In genomic region chr1:148901150-148901952, GRCh38 we compare ENCODE assay signal across 7 cellular contexts. TPM values are rescaled to one million over a fixed set of nuclear protein-coding genes. Genes with fewer than 3 reads are reported as not detected.
A peak's percentile ranks its signal among the peaks of the same experiment; 100 is the strongest.
DNase-seq lines count a peak whose midpoint lies in the region; ATAC-seq and TF ChIP-seq lines count a peak whose summit lies in the region.
"Not testable (repeated sequence)": the region's sequence is repeated elsewhere in the genome, so short reads cannot be mapped to it uniquely, and the experiment has no call there.

No MANE protein-coding gene starts in this region.

- not testable (repeated sequence) for H3K4me3 ChIP-seq in endodermal cell (ENCODE audit: low read length); naive thymus-derived CD4-positive, alpha-beta T cell (ENCODE audit: low read length); skeletal muscle tissue (ENCODE audit: low read length in 3 of 3)

- not testable (repeated sequence) for H4K8ac ChIP-seq in H9 (replicated peaks; ENCODE audit: insufficient read length, low read depth, low read length)

- H3K9me3 Mint-ChIP-seq in H9; activated B cell treated with CpG ODN at 0.5 μM for 24 hours; activated naive CD4-positive, alpha-beta T cell treated with anti-CD3 and anti-CD28 coated beads, Interleukin-2, amount 50 U/mL, for 72 hours; endodermal cell; naive thymus-derived CD4-positive, alpha-beta T cell: not testable (repeated sequence)

- H3K27me3 ChIP-seq in H9 (ENCODE audit: insufficient read depth, low read length); endodermal cell (ENCODE audit: control insufficient read depth, insufficient read depth, low read length, poor library complexity, severe bottlenecking); naive thymus-derived CD4-positive, alpha-beta T cell (ENCODE audit: control insufficient read depth in 2 of 2, insufficient read depth in 2 of 2, low read length in 2 of 2); skeletal muscle tissue (ENCODE audit: control insufficient read depth in 3 of 3, insufficient read depth in 3 of 3, low read length in 3 of 3): not testable (repeated sequence)

- peak overlapping the region; percentile 68 to 83 (median 82); a peak in 4 of 7 replicates for H3K27ac Mint-ChIP-seq in H9
- not testable (repeated sequence) for H3K27ac Mint-ChIP-seq in activated B cell treated with CpG ODN at 0.5 μM for 24 hours; activated naive CD4-positive, alpha-beta T cell treated with anti-CD3 and anti-CD28 coated beads, Interleukin-2, amount 50 U/mL, for 72 hours
- peak overlapping the region; percentile 85 for H3K27ac Mint-ChIP-seq in endodermal cell
- H3K27ac Mint-ChIP-seq in naive thymus-derived CD4-positive, alpha-beta T cell = peak overlapping the region in 1 of 9 donors; percentile 69

- not testable (repeated sequence) for H3K4me3 Mint-ChIP-seq in H9, activated B cell treated with CpG ODN at 0.5 μM for 24 hours, endodermal cell
- H3K4me3 Mint-ChIP-seq in naive thymus-derived CD4-positive, alpha-beta T cell = peak overlapping the region in 2 of 10 donors; percentile 37 to 39

- not testable (repeated sequence) for H2BK5ac ChIP-seq in H9 (ENCODE audit: insufficient read length, low read length)

- H2BK120ac ChIP-seq in H9 (ENCODE audit: low read depth, low read length, poor library complexity, severe bottlenecking) = not testable (repeated sequence)

- H3K14ac ChIP-seq in H9 (ENCODE audit: insufficient read depth, low read length) = not testable (repeated sequence)

- CTCF ChIA-PET in activated B cell treated with CpG ODN at 0.5 μM for 24 hours (lab: Charles Lee); naive thymus-derived CD4-positive, alpha-beta T cell (lab: Charles Lee): not testable (repeated sequence)

- H4K5ac ChIP-seq in H9 (ENCODE audit: insufficient read length, low read depth, low read length) = not testable (repeated sequence)

- not testable (repeated sequence) for H3K4me1 Mint-ChIP-seq in H9; activated B cell treated with CpG ODN at 0.5 μM for 24 hours; endodermal cell; naive thymus-derived CD4-positive, alpha-beta T cell

- not testable (repeated sequence) for H3K23ac ChIP-seq in H9 (ENCODE audit: insufficient read length, low read depth, low read length)

- not testable (repeated sequence) for H3T11ph ChIP-seq in H9 (ENCODE audit: low read length)

- not testable (repeated sequence) for H3K4ac ChIP-seq in H9 (ENCODE audit: low read depth, low read length)

- H3K9me3 ChIP-seq in H9 (ENCODE audit: control insufficient read depth, low read depth, low read length); endodermal cell (ENCODE audit: control insufficient read depth, low read length); naive thymus-derived CD4-positive, alpha-beta T cell (ENCODE audit: control insufficient read depth in 2 of 3, low read length in 3 of 3); skeletal muscle tissue (ENCODE audit: control insufficient read depth in 3 of 3, low read length in 3 of 3): not testable (repeated sequence)

- H3K23me2 ChIP-seq in H9 (ENCODE audit: insufficient read length, low read depth, low read length, poor library complexity, severe bottlenecking) = not testable (repeated sequence)

- not testable (repeated sequence) for H3K36me3 Mint-ChIP-seq in H9 (ENCODE audit: insufficient read depth in 1 of 3, low read depth in 3 of 3); activated B cell treated with CpG ODN at 0.5 μM for 24 hours (ENCODE audit: low read depth); activated naive CD4-positive, alpha-beta T cell treated with anti-CD3 and anti-CD28 coated beads, Interleukin-2, amount 50 U/mL, for 72 hours; endodermal cell (ENCODE audit: low read depth); naive thymus-derived CD4-positive, alpha-beta T cell

- not testable (repeated sequence) for DNase-seq in H9; activated B cell treated with CpG ODN at 0.5 μM for 24 hours; activated naive CD4-positive, alpha-beta T cell treated with anti-CD3 and anti-CD28 coated beads, Interleukin-2, amount 50 U/mL, for 72 hours (ENCODE audit: low spot score in 2 of 2); endodermal cell; left ventricle myocardium superior; naive thymus-derived CD4-positive, alpha-beta T cell

- H3K27ac ChIP-seq in H9 (ENCODE audit: insufficient read length, low read depth, low read length); endodermal cell (ENCODE audit: low read depth, low read length); naive thymus-derived CD4-positive, alpha-beta T cell (ENCODE audit: low read depth, low read length): not testable (repeated sequence)
- H3K27ac ChIP-seq in skeletal muscle tissue (ENCODE audit: low read depth, low read length) = peak overlapping the region; percentile 65

- H3K4me1 ChIP-seq in H9 (ENCODE audit: insufficient read depth, low read length); endodermal cell (ENCODE audit: control insufficient read depth, insufficient read depth, low read length); naive thymus-derived CD4-positive, alpha-beta T cell (ENCODE audit: control insufficient read depth in 2 of 2, insufficient read depth in 2 of 2, low read length in 2 of 2); skeletal muscle tissue (ENCODE audit: control insufficient read depth in 3 of 3, insufficient read depth in 3 of 3, low read length in 3 of 3): not testable (repeated sequence)

- not testable (repeated sequence) for H3K36me3 ChIP-seq in endodermal cell (ENCODE audit: control insufficient read depth, insufficient read depth, low read length); naive thymus-derived CD4-positive, alpha-beta T cell (ENCODE audit: control insufficient read depth in 2 of 3, insufficient read depth in 3 of 3, low read length in 3 of 3); skeletal muscle tissue (ENCODE audit: control insufficient read depth in 3 of 3, insufficient read depth in 3 of 3, low read length in 3 of 3)

- not testable (repeated sequence) for H2BK12ac ChIP-seq in H9 (ENCODE audit: insufficient read length, low read depth, low read length)

- H4K20me1 ChIP-seq in H9 (ENCODE audit: control insufficient read depth, insufficient read depth, insufficient read length) = not testable (repeated sequence)

- H2BK15ac ChIP-seq in H9 (ENCODE audit: low read depth, low read length) = not testable (repeated sequence)

- H3K79me2 ChIP-seq in H9 (ENCODE audit: insufficient read depth, low read length) = not testable (repeated sequence)

- H2AFZ ChIP-seq in H9 (ENCODE audit: low read length) = not testable (repeated sequence)

- WGBS in H9 (ENCODE audit: extremely low coverage, insufficient read length, low lambda C conversion rate) = no CpG with 5 or more reads among the region's 9 CpGs
- WGBS in endodermal cell (ENCODE audit: insufficient coverage in 1 of 2, insufficient read length in 1 of 2), 2 experiments = 47% methylated on average over 1 of the region's 9 CpGs; no CpG with 5 or more reads in 1 of the 2 experiments

- intact Hi-C loops in activated B cell treated with CpG ODN at 0.5 μM for 24 hours (cut with micrococcal nuclease); left ventricle myocardium superior (cut with micrococcal nuclease); naive thymus-derived CD4-positive, alpha-beta T cell (cut with micrococcal nuclease): not testable (repeated sequence)

- not testable (repeated sequence) for H2AK5ac ChIP-seq in H9 (ENCODE audit: insufficient read length, low read length)

- H3K4me2 ChIP-seq in H9 (ENCODE audit: insufficient read depth, insufficient read length, low read length) = not testable (repeated sequence)

- not testable (repeated sequence) for H2BK20ac ChIP-seq in H9 (ENCODE audit: low read depth, low read length, poor library complexity, severe bottlenecking)

- H3K56ac ChIP-seq in H9 (ENCODE audit: insufficient read length, low read depth, low read length) = not testable (repeated sequence)

- ATAC-seq in activated B cell treated with CpG ODN at 0.5 μM for 24 hours (ENCODE audit: low read depth) (peak; percentile 14), left ventricle myocardium superior (peak; percentile 95)
- peak; percentile 84 to 88 for ATAC-seq in activated naive CD4-positive, alpha-beta T cell treated with anti-CD3 and anti-CD28 coated beads, Interleukin-2, amount 50 U/mL, for 72 hours
- ATAC-seq in naive thymus-derived CD4-positive, alpha-beta T cell = peak; percentile 66

- not testable (repeated sequence) for TF ChIP-seq CTCF in H9 (conservative IDR thresholded peaks at IDR 0.05); activated B cell treated with CpG ODN at 0.5 μM for 24 hours (IDR thresholded peaks at IDR 0.05); endodermal cell (conservative IDR thresholded peaks at IDR 0.05)

- POLR2A ChIA-PET in activated B cell treated with CpG ODN at 0.5 μM for 24 hours (lab: Charles Lee); naive thymus-derived CD4-positive, alpha-beta T cell (lab: Charles Lee): not testable (repeated sequence)

- not testable (repeated sequence) for H3K27me3 Mint-ChIP-seq in H9 (ENCODE audit: low read depth); activated B cell treated with CpG ODN at 0.5 μM for 24 hours; endodermal cell (ENCODE audit: insufficient read depth); naive thymus-derived CD4-positive, alpha-beta T cell

- not testable (repeated sequence) for H3K9ac ChIP-seq in H9 (ENCODE audit: extremely low read depth, insufficient read length, low read length); endodermal cell (ENCODE audit: extremely low read depth, low read length, poor library complexity, severe bottlenecking); skeletal muscle tissue (ENCODE audit: low read depth in 1 of 3, low read length in 3 of 3)

- not testable (repeated sequence) for H4K91ac ChIP-seq in H9 (ENCODE audit: insufficient read length, low read depth, low read length)

- not testable (repeated sequence) for H3K18ac ChIP-seq in H9 (ENCODE audit: insufficient read length, low read depth, low read length)

- not testable (repeated sequence) for H3K79me1 ChIP-seq in H9 (ENCODE audit: insufficient read depth, low read depth, low read length, poor library complexity, severe bottlenecking)

RNA-seq across cellular contexts. Expression of gene PDE4DIP, which starts 57.1 kb away (rescaled TPM):
- 15.7 and 16.4 TPM in 2 replicates for total RNA-seq in H9 (2021)
- total RNA-seq in activated B cell treated with CpG ODN at 0.5 μM for 24 hours = 25.6 and 33.2 TPM in 2 replicates
- 10 to 100 TPM; 26.5 to 33.8 TPM for total RNA-seq in activated naive CD4-positive, alpha-beta T cell treated with anti-CD3 and anti-CD28 coated beads, Interleukin-2, amount 50 U/mL, for 72 hours
- total RNA-seq in endodermal cell = 10 to 100 TPM; 33.0 to 56.2 TPM
- 21.3 TPM for polyA plus RNA-seq in endodermal cell (2013, experiment 1 of 2)
- polyA plus RNA-seq in endodermal cell (2013, experiment 2 of 2) = 17.6 TPM
- 1,838 TPM for total RNA-seq in left ventricle myocardium superior
- total RNA-seq in naive thymus-derived CD4-positive, alpha-beta T cell = 10 to 100 TPM; 37.0 to 73.9 (median 44.6) TPM
- polyA plus RNA-seq in naive thymus-derived CD4-positive, alpha-beta T cell = 10 to 100 TPM; 14.5 to 29.0 TPM
- total RNA-seq in skeletal muscle tissue = 605 TPM

Comparison
In these comparisons a context has a peak if more than half of its experiments do, and no peak if none do; other contexts are left out.
1. ATAC-seq: peak in every context shown above with its lines; median percentile 95 in left ventricle myocardium superior; 86 in activated naive CD4-positive, alpha-beta T cell treated with anti-CD3 and anti-CD28 coated beads, Interleukin-2, amount 50 U/mL, for 72 hours; 66 in naive thymus-derived CD4-positive, alpha-beta T cell; 14 in activated B cell treated with CpG ODN at 0.5 μM for 24 hours.